8 cellular contexts compared by ENCODE assay signal in genomic region chr21:43718872-43719747, GRCh38. TPM values are rescaled to one million over a fixed set of nuclear protein-coding genes. Genes with fewer than 3 reads are reported as not detected.
A peak's percentile ranks its signal among the peaks of the same experiment; 100 is the strongest.
DNase-seq lines count a peak whose midpoint lies in the region; ATAC-seq lines count a peak whose summit lies in the region.

Gene PDXK (plus strand): TSS chr21:43719129. CDS start chr21:43719295, 166 bp downstream.

- peaks cover 10% of the 10 kb centered on the region for H3K36me3 Mint-ChIP-seq in activated CD4-positive, alpha-beta T cell treated with anti-CD3 and anti-CD28 coated beads for 36 hours (ENCODE audit: low read depth)

- peaks cover 27% of the 10 kb centered on the region for H3K4me1 Mint-ChIP-seq in activated CD4-positive, alpha-beta T cell treated with anti-CD3 and anti-CD28 coated beads for 36 hours

- H3K9me3 Mint-ChIP-seq in activated CD4-positive, alpha-beta T cell treated with anti-CD3 and anti-CD28 coated beads for 36 hours (ENCODE audit: low read depth): no peaks in the 10 kb centered on the region

- CTCF ChIA-PET in activated CD4-positive, alpha-beta T cell treated with anti-CD3 and anti-CD28 coated beads for 36 hours (lab: Charles Lee): interaction anchor here (0.6 to 1.0 kb wide), 2 partner anchors 9 to 15 kb away, joined by 4 to 5 read pairs; no protein-coding TSS in a partner anchor

- DNase-seq in ACHN: peak; percentile 80
- peak; percentile 83 for DNase-seq in NCI-H345 (lab: John Stamatoyannopoulos, UW)
- DNase-seq in activated CD4-positive, alpha-beta T cell treated with anti-CD3 and anti-CD28 coated beads for 36 hours: peak; percentile 86
- DNase-seq in left colon: peak; percentile 81 to 89
- peak; percentile 54 to 71 for DNase-seq in stimulated activated CD4-positive, alpha-beta T cell treated with anti-CD3 and anti-CD28 coated beads, Interleukin-1b, Interleukin-23, amount 100 ng/mL, for 4 hours (ENCODE audit: low read depth in 2 of 2)

- intact Hi-C loops in activated CD4-positive, alpha-beta T cell treated with anti-CD3 and anti-CD28 coated beads for 36 hours (cut with DNase I, micrococcal nuclease): loop anchor here in 1 of 2 experiments (1.0 to 2.0 kb wide), 5 partner anchors 9 to 745 kb away; partner anchors contain the start of genes HSF2BP, PKNOX1, RRP1 and RRP1B
- intact Hi-C loops in left colon (cut with DNase I, micrococcal nuclease): no loop called here

- peak within 1 kb of the TSS; percentile 82 for H3K4me3 Mint-ChIP-seq in activated CD4-positive, alpha-beta T cell treated with anti-CD3 and anti-CD28 coated beads for 36 hours

- peak within 1 kb of the TSS; percentile 74 for H3K27ac Mint-ChIP-seq in activated CD4-positive, alpha-beta T cell treated with anti-CD3 and anti-CD28 coated beads for 36 hours

- POLR2A ChIA-PET in activated CD4-positive, alpha-beta T cell treated with anti-CD3 and anti-CD28 coated beads for 36 hours (lab: Charles Lee): interaction anchor here (1.9 kb wide), 1 partner anchor 10 kb away, joined by 13 read pairs; no protein-coding TSS in a partner anchor

- in situ Hi-C loops in ACHN (cut with HindIII; ENCODE audit: low pct_ligation_motif_present, low pct_unique_long_range_greater_than_20kb, low sequenced_read_pairs): no loop called here

- peak; percentile 58 for ATAC-seq in GM18520 (IDR thresholded peaks at IDR 0.05; ENCODE audit: unreplicated experiment)
- ATAC-seq in HG03064 (IDR thresholded peaks at IDR 0.05; ENCODE audit: low read depth, unreplicated experiment): peak; percentile 52
- peak; percentile 82 for ATAC-seq in activated CD4-positive, alpha-beta T cell treated with anti-CD3 and anti-CD28 coated beads for 36 hours
- peak; percentile 82 for ATAC-seq in left colon

- H3K27me3 Mint-ChIP-seq in activated CD4-positive, alpha-beta T cell treated with anti-CD3 and anti-CD28 coated beads for 36 hours: no peaks in the 10 kb centered on the region

- H3K27ac ChIP-seq in cingulate gyrus (ENCODE audit: low read depth, low read length): peak within 1 kb of the TSS; percentile 65

RNA-seq across cellular contexts. Expression of gene PDXK, which starts in this region (rescaled TPM):
- total RNA-seq in activated CD4-positive, alpha-beta T cell treated with anti-CD3 and anti-CD28 coated beads for 36 hours: 100 to 1,000 TPM in 1 of 2 experiments, 10 to 100 TPM in 1; 96.9 to 117 TPM
- total RNA-seq in left colon: 100 to 1,000 TPM; 144 to 188 TPM

Comparison
In these comparisons a context has a peak if more than half of its experiments do, and no peak if none do; other contexts are left out.
1. Peak in every context shown above with its lines: DNase-seq, ATAC-seq and H3K27ac ChIP-seq.